Comparison of ENCODE assay signal across 11 cellular contexts in the genomic region with DNA sequence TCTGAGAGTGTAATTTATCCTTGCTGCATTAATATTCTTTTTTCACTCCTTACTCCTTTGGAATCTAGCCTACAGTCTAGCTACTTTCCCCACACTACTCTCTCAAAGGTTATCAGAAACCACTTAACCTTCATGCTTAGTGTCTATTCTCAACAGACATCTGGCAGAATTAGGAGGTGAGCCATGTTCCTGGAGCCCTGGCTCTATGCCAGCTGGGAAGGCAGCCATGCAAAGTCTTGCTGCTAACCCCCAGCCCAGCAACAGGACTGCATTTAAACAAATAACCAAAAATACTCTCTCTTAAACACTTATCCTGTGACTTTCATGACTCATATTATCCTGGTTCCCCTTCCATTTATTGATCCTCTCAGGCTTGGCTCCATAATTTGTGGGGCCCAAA.
DNase-seq lines count a peak whose midpoint lies in the region; ATAC-seq, FAIRE-seq and TF ChIP-seq lines count a peak whose summit lies in the region.
"Had no signal": no experiment of that assay in that cellular context is flagged by ENCODE, and none has a peak within 500 bp of the region (broad histone marks: within the 10 kb centered on the region; RNA-seq: fewer than 3 reads in every experiment).

No MANE protein-coding gene starts in this region.

- CTCF ChIA-PET in K562 (lab: Yijun Ruan, JAX; ENCODE audit: low intra/inter-chr PET ratio) = no interaction called here
- CTCF ChIA-PET in activated CD4-positive, alpha-beta T cell treated with anti-CD3 and anti-CD28 coated beads for 36 hours (lab: Charles Lee) = no interaction called here

- no peak overlapping the region for H3K27ac ChIP-seq in K562 (ENCODE audit: extremely low read depth, low read depth, low read length)
- no peak overlapping the region for H3K27ac ChIP-seq in MM.1S (ENCODE audit: low read length)

- no peaks in the 10 kb centered on the region for H3K4me1 Mint-ChIP-seq in activated CD4-positive, alpha-beta T cell treated with anti-CD3 and anti-CD28 coated beads for 36 hours

- BruUV-seq in K562 (replicated peaks; lab: Mats Ljungman, UMichigan) = no TSS peak

- in situ Hi-C loops in G401 (cut with HindIII; ENCODE audit: low sequenced_read_pairs) = no loop called here
- in situ Hi-C loops in K562 (cut with MboI) = no loop called here

- no peaks in the 10 kb centered on the region for H3K9me2 ChIP-seq in MM.1S (replicated peaks; ENCODE audit: insufficient read depth, low read length)

- no peaks in the 10 kb centered on the region for H3K9me1 ChIP-seq in K562 (ENCODE audit: control insufficient read depth, insufficient read depth, low read length)

- H3K9me3 Mint-ChIP-seq in activated CD4-positive, alpha-beta T cell treated with anti-CD3 and anti-CD28 coated beads for 36 hours (ENCODE audit: low read depth) = no peaks in the 10 kb centered on the region
- H3K9me3 Mint-ChIP-seq: T-helper 2 cell treated with Interferon-gamma antibody and Interleukin-4, amounts not matched to agents 5 μg/mL and 100 μg/mL, for 36 hours had no signal

- DNase-seq in G401 (ENCODE audit: low spot score) (peak; percentile 12), NCI-H2196 (lab: John Stamatoyannopoulos, UW; ENCODE audit: unreplicated experiment) (peak; percentile 71), K562 (ENCODE audit: extremely low read depth in 1 of 4, low spot score in 3 of 4) (no peak), midbrain (lab: John Stamatoyannopoulos, UW) (peak; percentile 19), MM.1S (no peak)
- no peak for DNase-seq in activated CD4-positive, alpha-beta T cell treated with anti-CD3 and anti-CD28 coated beads for 36 hours
- DNase-seq: activated T-cell treated with anti-CD3 and anti-CD28 coated beads, Interleukin-2, amount 50 U/mL, for 48 hours had no signal

- H2AFZ ChIP-seq in K562 (ENCODE audit: low read depth, low read length) = no peak overlapping the region
- H2AFZ ChIP-seq in MM.1S (ENCODE audit: low read length) = no peak overlapping the region

- intact Hi-C loops in K562 (cut with micrococcal nuclease) = no loop called here
- intact Hi-C loops in activated CD4-positive, alpha-beta T cell treated with anti-CD3 and anti-CD28 coated beads for 36 hours (cut with DNase I, micrococcal nuclease) = no loop called here

- H3K9me3 ChIP-seq in K562 (replicated peaks; ENCODE audit: control insufficient read depth, insufficient read depth, low read depth, low read length) = no peaks in the 10 kb centered on the region
- no peaks in the 10 kb centered on the region for H3K9me3 ChIP-seq in MM.1S (replicated peaks; ENCODE audit: insufficient read depth, low read length)

- FAIRE-seq in K562 (lab: Jason Lieb, UNC) = no peak

- H3K36me3 ChIP-seq in K562 (ENCODE audit: control insufficient read depth, insufficient read depth, low read length) (no peaks in the 10 kb centered on the region), MM.1S (replicated peaks; ENCODE audit: insufficient read depth, low read length) (no peaks in the 10 kb centered on the region)

- no peak overlapping the region for H3K4me3 Mint-ChIP-seq in activated CD4-positive, alpha-beta T cell treated with anti-CD3 and anti-CD28 coated beads for 36 hours
- H3K4me3 Mint-ChIP-seq: T-helper 2 cell treated with Interferon-gamma antibody and Interleukin-4, amounts not matched to agents 5 μg/mL and 100 μg/mL, for 36 hours had no signal

- TF ChIP-seq RAD21 in K562 (CRISPR knock-in tag; conservative IDR thresholded peaks at IDR 0.05 in 1 of 2, IDR thresholded peaks at IDR 0.05 in 1 of 2) = no peak

- no peak for TF ChIP-seq POLR2A in K562 (conservative IDR thresholded peaks at IDR 0.05)

- no peaks in the 10 kb centered on the region for H3K36me3 Mint-ChIP-seq in activated CD4-positive, alpha-beta T cell treated with anti-CD3 and anti-CD28 coated beads for 36 hours (ENCODE audit: low read depth)

- no peak for TF ChIP-seq EP300 in K562 (IDR thresholded peaks at IDR 0.05; ENCODE audit: low read length)

- H3K4me3 ChIP-seq in K562 (no peak overlapping the region), MM.1S (ENCODE audit: low read length) (no peak overlapping the region)
- H3K4me3 ChIP-seq: smooth muscle cell had no signal

- H3K9ac ChIP-seq in K562 (ENCODE audit: insufficient read depth in 1 of 2, low read depth in 2 of 2, low read length in 2 of 2) (no peak overlapping the region), MM.1S (ENCODE audit: low read length) (no peak overlapping the region)

- POLR2A ChIA-PET in K562 (lab: Yijun Ruan, JAX) = no interaction called here
- POLR2A ChIA-PET in activated CD4-positive, alpha-beta T cell treated with anti-CD3 and anti-CD28 coated beads for 36 hours (lab: Charles Lee) = no interaction called here

- H3K79me2 ChIP-seq in K562 (ENCODE audit: control insufficient read depth, insufficient read depth, low read length) (no peaks in the 10 kb centered on the region), MM.1S (ENCODE audit: low read length) (no peaks in the 10 kb centered on the region)

- no peaks in the 10 kb centered on the region for H3F3A ChIP-seq in MM.1S (ENCODE audit: insufficient read depth, low read length)

- no peaks in the 10 kb centered on the region for H3K27me3 Mint-ChIP-seq in activated CD4-positive, alpha-beta T cell treated with anti-CD3 and anti-CD28 coated beads for 36 hours

- TF ChIP-seq CTCF in K562 (IDR thresholded peaks at IDR 0.05 in 2 of 3, conservative IDR thresholded peaks at IDR 0.05 in 1 of 3; ENCODE audit: insufficient read depth in 2 of 3, low read depth in 1 of 3, low read length in 3 of 3) (no peak), MM.1S (IDR thresholded peaks at IDR 0.05; ENCODE audit: low read length) (no peak)

- H3K4me2 ChIP-seq in K562 (ENCODE audit: insufficient read depth, low read length) (no peak overlapping the region), MM.1S (ENCODE audit: low read depth, low read length) (no peak overlapping the region)
- H3K4me2 ChIP-seq: smooth muscle cell had no signal

- no peak overlapping the region for H3K27ac Mint-ChIP-seq in activated CD4-positive, alpha-beta T cell treated with anti-CD3 and anti-CD28 coated beads for 36 hours
- H3K27ac Mint-ChIP-seq: T-helper 2 cell treated with Interferon-gamma antibody and Interleukin-4, amounts not matched to agents 5 μg/mL and 100 μg/mL, for 36 hours had no signal

- no peaks in the 10 kb centered on the region for H3K4me1 ChIP-seq in K562 (replicated peaks in 1 of 2; ENCODE audit: control insufficient read depth in 2 of 2, insufficient read depth in 2 of 2, low read length in 2 of 2)
- no peaks in the 10 kb centered on the region for H3K4me1 ChIP-seq in MM.1S (ENCODE audit: low read length)

- H3K27me3 ChIP-seq in K562 (ENCODE audit: control insufficient read depth in 2 of 2, insufficient read depth in 2 of 2, low read length in 2 of 2) = no peaks in the 10 kb centered on the region
- no peaks in the 10 kb centered on the region for H3K27me3 ChIP-seq in MM.1S (replicated peaks; ENCODE audit: insufficient read depth, low read length)

- ATAC-seq in K562 (no peak), GM18511 (IDR thresholded peaks at IDR 0.05; ENCODE audit: unreplicated experiment) (no peak)
- no peak for ATAC-seq in activated CD4-positive, CD25-positive, alpha-beta regulatory T cell treated with anti-CD3 and anti-CD28 coated beads, Interleukin-2, amount 50 U/mL, for 24 hours
- no peak for ATAC-seq in activated CD4-positive, alpha-beta T cell treated with anti-CD3 and anti-CD28 coated beads for 36 hours

- H4K20me1 ChIP-seq in K562 (replicated peaks; ENCODE audit: control insufficient read depth, insufficient read depth, low read length) (no peaks in the 10 kb centered on the region), MM.1S (ENCODE audit: insufficient read depth, low read length) (no peaks in the 10 kb centered on the region)

TF ChIP-seq in K562, 482 proteins besides CTCF, POLR2A, EP300 and RAD21 (continues in another document):
- TF ChIP-seq NFIC (IDR thresholded peaks at IDR 0.05) (peak; percentile 63), NFIX (CRISPR knock-in tag; IDR thresholded peaks at IDR 0.05; ENCODE audit: low read depth) (peak; percentile 37; the same call in 1 of the 2 replicates), DMBX1 (CRISPR knock-in tag; IDR thresholded peaks at IDR 0.05; ENCODE audit: borderline replicate concordance) (no peak)

Comparison
In these comparisons a context has a peak if more than half of its experiments do, and no peak if none do; other contexts are left out.
1. DNase-seq: peak in G401 (single experiment), NCI-H2196 (single experiment) and midbrain (single experiment); none in K562 (0 of 4), MM.1S (single experiment) and activated CD4-positive, alpha-beta T cell treated with anti-CD3 and anti-CD28 coated beads for 36 hours (single experiment).